Comparison of ENCODE assay signal across 8 cellular contexts in genomic region chr5:54175-54730, GRCh38. TPM values are rescaled to one million over a fixed set of nuclear protein-coding genes. Genes with fewer than 3 reads are reported as not detected.
DNase-seq lines count a peak whose midpoint lies in the region; ATAC-seq and TF ChIP-seq lines count a peak whose summit lies in the region.

No MANE protein-coding gene starts in this region.

- DNase-seq in NCI-H748 (lab: John Stamatoyannopoulos, UW; ENCODE audit: unreplicated experiment): peak; percentile 65
- no peak for DNase-seq in NCI-H748 treated with DMSO at 0.1 percent for 48 hours (lab: John Stamatoyannopoulos, UW)
- DNase-seq in WTC11 (ENCODE audit: low spot score): no peak
- no peak for DNase-seq in right atrium auricular region (ENCODE audit: low spot score)
- DNase-seq in NCI-H2171 treated with DMSO at 0.1 percent for 48 hours (lab: John Stamatoyannopoulos, UW): no peak
- no peak for DNase-seq in islet precursor cell
- DNase-seq in Ammon's horn (ENCODE audit: low spot score): no peak

- no peaks in the 10 kb centered on the region for H3K36me3 ChIP-seq in right atrium auricular region

- H3K4me1 ChIP-seq in right atrium auricular region: peaks cover 0 to 15% of the 10 kb centered on the region in 2 donors

- peaks cover 10 to 17% of the 10 kb centered on the region in 2 donors for H3K27me3 ChIP-seq in right atrium auricular region

- no peak overlapping the region for H3K27ac Mint-ChIP-seq in WTC11

- H3K9me3 ChIP-seq in right atrium auricular region: peaks cover 0 to 4% of the 10 kb centered on the region in 2 donors

- no peak for ATAC-seq in WTC11

- CTCF ChIA-PET in WTC11 (lab: Charles Lee): interaction anchor here (0.6 to 1.6 kb wide), 7 partner anchors 36 to 165 kb away, joined by 3 to 6 read pairs (median 4); partner anchors contain the start of gene PLEKHG4B

- H3K4me3 Mint-ChIP-seq in WTC11: peak overlapping the region; percentile 81

- POLR2A ChIA-PET in WTC11 (lab: Charles Lee): interaction anchor here (0.7 to 1.3 kb wide), 2 partner anchors 28 to 50 kb away, joined by 3 to 4 read pairs; no protein-coding TSS in a partner anchor

- H3K36me3 Mint-ChIP-seq in WTC11: peaks cover 6% of the 10 kb centered on the region; the same call in 1 of the 2 replicates

- TF ChIP-seq CTCF in WTC11 (IDR thresholded peaks at IDR 0.05): no peak
- TF ChIP-seq CTCF in right atrium auricular region (IDR thresholded peaks at IDR 0.05): no peak

- no peaks in the 10 kb centered on the region for H3K9me3 Mint-ChIP-seq in WTC11

- peaks cover 47% of the 10 kb centered on the region for H3K27me3 Mint-ChIP-seq in WTC11 (ENCODE audit: low read depth)

- H3K27ac ChIP-seq in right atrium auricular region (no peak overlapping the region), skin epidermis (no peak overlapping the region)

- H3K4me3 ChIP-seq in right atrium auricular region (peak overlapping the region; percentile 33 to 61), skin epidermis (peak overlapping the region; percentile 32 to 53 (median 41))

- peaks cover 33% of the 10 kb centered on the region for H3K4me1 Mint-ChIP-seq in WTC11

TF ChIP-seq in WTC11, 78 proteins besides CTCF, POLR2A, EP300 and RAD21:
- no peak for TF ChIP-seq ZNF396 (CRISPR knock-in tag; IDR thresholded peaks at IDR 0.05; ENCODE audit: borderline replicate concordance)
- 0 out of 2 replicates have a peak, but pooled peaks have one; percentile 6 for TF ChIP-seq JUN (CRISPR knock-in tag; IDR thresholded peaks at IDR 0.05)
- TF ChIP-seq ESRRA (CRISPR knock-in tag; IDR thresholded peaks at IDR 0.05; ENCODE audit: borderline replicate concordance): no peak
- TF ChIP-seq RORB (CRISPR knock-in tag; IDR thresholded peaks at IDR 0.05): no peak

RNA-seq across cellular contexts. Expression of gene PLEKHG4B, which starts 37.7 kb away (rescaled TPM):
- total RNA-seq in WTC11 (2021) (51.4 to 53.0 TPM (median 52.1 TPM) in 3 replicates), right atrium auricular region (under 1 TPM; 0.08 to 0.48 TPM)

Comparison
In these comparisons a context has a peak if more than half of its experiments do, and no peak if none do; other contexts are left out.
1. RNA of gene PLEKHG4B, which starts 37.7 kb away (total RNA-seq): 51.4 to 53.0 TPM in WTC11; 0.08 to 0.48 TPM in right atrium auricular region; every median in the first group is over 10 times any median in the second.